In genomic region chr2:178429336-178429735, GRCh38 we compare ENCODE assay signal across 27 cellular contexts. TPM values are rescaled to one million over a fixed set of nuclear protein-coding genes. Genes with fewer than 3 reads are reported as not detected.
DNase-seq lines count a peak whose midpoint lies in the region; ATAC-seq and TF ChIP-seq lines count a peak whose summit lies in the region.
"Had no signal": no experiment of that assay in that cellular context is flagged by ENCODE, and none has a peak within 500 bp of the region (broad histone marks: within the 10 kb centered on the region; RNA-seq: fewer than 3 reads in every experiment).

No MANE protein-coding gene starts in this region.

- no peak for ATAC-seq in CD8-positive, alpha-beta T cell
- ATAC-seq in HG03571 (IDR thresholded peaks at IDR 0.05; ENCODE audit: unreplicated experiment) (no peak), GM18867 (IDR thresholded peaks at IDR 0.05; ENCODE audit: unreplicated experiment) (no peak)
- ATAC-seq: GM23338, Right ventricle myocardium inferior had no signal

- peaks cover 19% of the 10 kb centered on the region for H3K36me3 ChIP-seq in CD8-positive, alpha-beta T cell (ENCODE audit: insufficient read depth, low read length)

- peaks cover 2 to 11% (median 7%) of the 10 kb centered on the region in 7 donors for H3K9me3 Mint-ChIP-seq in CD14-positive monocyte
- H3K9me3 Mint-ChIP-seq in CD8-positive, alpha-beta T cell: peaks cover 14% of the 10 kb centered on the region
- H3K9me3 Mint-ChIP-seq in glutamatergic neuron (ENCODE audit: unreplicated experiment): peaks cover 3% of the 10 kb centered on the region
- H3K9me3 Mint-ChIP-seq: HFFc6 had no signal

- H3K27ac ChIP-seq in CD8-positive, alpha-beta T cell (ENCODE audit: low read depth, low read length): no peak overlapping the region
- H3K27ac ChIP-seq: HL-60, PC-9 had no signal

- H3K4me3 Mint-ChIP-seq in CD14-positive monocyte (no peak overlapping the region), glutamatergic neuron (ENCODE audit: unreplicated experiment) (no peak overlapping the region)
- no peak overlapping the region for H3K4me3 Mint-ChIP-seq in CD8-positive, alpha-beta T cell
- H3K4me3 Mint-ChIP-seq: CD8-positive, alpha-beta memory T cell; GM23338; HFFc6 had no signal

- H3K27me3 Mint-ChIP-seq in CD14-positive monocyte (ENCODE audit: low read depth in 3 of 3) (no peaks in the 10 kb centered on the region), glutamatergic neuron (ENCODE audit: unreplicated experiment) (no peaks in the 10 kb centered on the region)
- no peaks in the 10 kb centered on the region for H3K27me3 Mint-ChIP-seq in CD8-positive, alpha-beta T cell (ENCODE audit: low read depth)
- H3K27me3 Mint-ChIP-seq: CD8-positive, alpha-beta memory T cell had no signal

- DNase-seq in CD14-positive monocyte (ENCODE audit: low spot score) (no peak), MV-4-11 (lab: John Stamatoyannopoulos, UW) (peak; percentile 69), glutamatergic neuron (no peak), anterior cingulate cortex (lab: John Stamatoyannopoulos, UW) (no peak), superior temporal gyrus (ENCODE audit: extremely low spot score) (no peak)
- no peak for DNase-seq in CD8-positive, alpha-beta T cell
- DNase-seq: C1 segment of cervical spinal cord; CD8-positive, alpha-beta memory T cell; DMS 273 treated with DMSO at 0.1 percent for 48 hours; DMS79 treated with DMSO at 0.1 percent for 48 hours; GF-D8; HFFc6; NCI-H1092 treated with DMSO at 0.1 percent for 48 hours; NCI-H1436; NCI-H187; NCI-H2171 treated with DMSO at 0.1 percent for 48 hours; NCI-H524; NCI-H774; PC-9; T-helper 1 cell had no signal

- no peaks in the 10 kb centered on the region for H3K27me3 ChIP-seq in CD8-positive, alpha-beta T cell (ENCODE audit: insufficient read depth, low read length)

- H3K27ac Mint-ChIP-seq in CD14-positive monocyte (peak overlapping the region in 4 of 7 donors; percentile 33 to 83 (median 57)), glutamatergic neuron (ENCODE audit: unreplicated experiment) (peak overlapping the region; percentile 36)
- peak overlapping the region; percentile 46 for H3K27ac Mint-ChIP-seq in CD8-positive, alpha-beta T cell
- H3K27ac Mint-ChIP-seq: GM23338, HFFc6 had no signal

- TF ChIP-seq CTCF in CD14-positive monocyte (IDR thresholded peaks at IDR 0.05) (no peak), glutamatergic neuron (IDR thresholded peaks at IDR 0.05; ENCODE audit: partially characterized antibody, unreplicated experiment) (no peak)
- no peak for TF ChIP-seq CTCF in CD8-positive, alpha-beta T cell (IDR thresholded peaks at IDR 0.05)

- no peaks in the 10 kb centered on the region for H3K4me1 Mint-ChIP-seq in CD14-positive monocyte
- no peaks in the 10 kb centered on the region for H3K4me1 Mint-ChIP-seq in CD8-positive, alpha-beta T cell (ENCODE audit: low read depth)
- H3K4me1 Mint-ChIP-seq in glutamatergic neuron (ENCODE audit: low read depth, unreplicated experiment): no peaks in the 10 kb centered on the region
- H3K4me1 Mint-ChIP-seq: GM23338 had no signal

- CTCF ChIA-PET in CD8-positive, alpha-beta T cell (lab: Charles Lee): interaction anchor here (1.0 to 2.0 kb wide), 2 partner anchors 9 to 14 kb away, joined by 3 to 12 read pairs; no protein-coding TSS in a partner anchor

- POLR2A ChIA-PET in CD8-positive, alpha-beta T cell (lab: Charles Lee): no interaction called here

- H3K4me1 ChIP-seq in CD8-positive, alpha-beta T cell (ENCODE audit: insufficient read depth, low read length): no peaks in the 10 kb centered on the region
- H3K4me1 ChIP-seq: HAP-1 had no signal

- intact Hi-C loops in CD14-positive monocyte (cut with micrococcal nuclease): no loop called here
- intact Hi-C loops in CD8-positive, alpha-beta T cell (cut with DNase I, micrococcal nuclease): no loop called here

- H3K36me3 Mint-ChIP-seq in CD14-positive monocyte (peaks cover 61 to 83% of the 10 kb centered on the region in 2 donors), glutamatergic neuron (ENCODE audit: unreplicated experiment) (peaks cover 28% of the 10 kb centered on the region)
- peaks cover 91% of the 10 kb centered on the region for H3K36me3 Mint-ChIP-seq in CD8-positive, alpha-beta T cell

- H3K4me3 ChIP-seq in CD8-positive, alpha-beta T cell (ENCODE audit: low read depth, low read length): no peak overlapping the region
- H3K4me3 ChIP-seq: GM23338, HAP-1, PC-9 had no signal

- no peaks in the 10 kb centered on the region for H3K9me3 ChIP-seq in CD8-positive, alpha-beta T cell (ENCODE audit: low read length)
- H3K9me3 ChIP-seq: HAP-1 had no signal

RNA-seq across cellular contexts. Expression of gene PRKRA, which starts 21.6 kb away (rescaled TPM):
- 10 to 100 TPM; 35.4 to 35.8 TPM for polyA plus RNA-seq in CD14-positive monocyte
- 100 to 1,000 TPM; 116 to 127 TPM for total RNA-seq in CD8-positive, alpha-beta T cell
- 86.6 TPM for total RNA-seq in glutamatergic neuron (ENCODE audit: unreplicated experiment)

RNA-seq across cellular contexts. Expression of gene PJVK, which starts 21.8 kb away (rescaled TPM):
- polyA plus RNA-seq in CD14-positive monocyte: not detected
- total RNA-seq in CD8-positive, alpha-beta T cell: 1 to 10 TPM; 2.9 to 5.3 TPM
- 2.0 TPM for total RNA-seq in glutamatergic neuron (ENCODE audit: unreplicated experiment)
- total RNA-seq: RPMI7951 had no signal
- polyA plus RNA-seq: CD8-positive, alpha-beta memory T cell had no signal

RNA-seq across cellular contexts. Expression of gene FKBP7, which starts 49.1 kb away (rescaled TPM):
- 1 to 10 TPM in 1 of 2 donors, under 1 TPM in 1; 0.57 to 1.6 TPM for polyA plus RNA-seq in CD14-positive monocyte
- under 1 TPM; 0.69 to 0.79 TPM for total RNA-seq in CD8-positive, alpha-beta T cell
- 21.2 TPM for total RNA-seq in glutamatergic neuron (ENCODE audit: unreplicated experiment)

RNA-seq across cellular contexts. Expression of gene PLEKHA3, which starts 50.9 kb away (rescaled TPM):
- polyA plus RNA-seq in CD14-positive monocyte: 10 to 100 TPM; 13.4 to 14.1 TPM
- total RNA-seq in CD8-positive, alpha-beta T cell: 10 to 100 TPM; 27.6 to 29.3 TPM
- 26.3 TPM for total RNA-seq in glutamatergic neuron (ENCODE audit: unreplicated experiment)

Comparison
In these comparisons a context has a peak if more than half of its experiments do, and no peak if none do; other contexts are left out.
1. RNA of gene FKBP7, which starts 49.1 kb away (total RNA-seq): 21.2 TPM in glutamatergic neuron (single experiment); 0.69 to 0.79 TPM in CD8-positive, alpha-beta T cell; every median in the first group is over 10 times any median in the second.
2. Peak in every context shown above with its lines, with median percentiles within 50 percentile points of each other: H3K27ac Mint-ChIP-seq.